Comparison of ENCODE assay signal across 2 cellular contexts in genomic region chr2:102168026-102168425, GRCh38.
A peak's percentile ranks its signal among the peaks of the same experiment; 100 is the strongest.
TF ChIP-seq lines count a peak whose summit lies in the region.

No MANE protein-coding gene starts in this region.

TF ChIP-seq in HepG2, 621 proteins besides CTCF, POLR2A, EP300 and RAD21:
- TF ChIP-seq RBM22 (optimal IDR thresholded peaks at IDR 0.05; ENCODE audit: low read length), result peak; percentile 63
- TF ChIP-seq, protein P1, sequence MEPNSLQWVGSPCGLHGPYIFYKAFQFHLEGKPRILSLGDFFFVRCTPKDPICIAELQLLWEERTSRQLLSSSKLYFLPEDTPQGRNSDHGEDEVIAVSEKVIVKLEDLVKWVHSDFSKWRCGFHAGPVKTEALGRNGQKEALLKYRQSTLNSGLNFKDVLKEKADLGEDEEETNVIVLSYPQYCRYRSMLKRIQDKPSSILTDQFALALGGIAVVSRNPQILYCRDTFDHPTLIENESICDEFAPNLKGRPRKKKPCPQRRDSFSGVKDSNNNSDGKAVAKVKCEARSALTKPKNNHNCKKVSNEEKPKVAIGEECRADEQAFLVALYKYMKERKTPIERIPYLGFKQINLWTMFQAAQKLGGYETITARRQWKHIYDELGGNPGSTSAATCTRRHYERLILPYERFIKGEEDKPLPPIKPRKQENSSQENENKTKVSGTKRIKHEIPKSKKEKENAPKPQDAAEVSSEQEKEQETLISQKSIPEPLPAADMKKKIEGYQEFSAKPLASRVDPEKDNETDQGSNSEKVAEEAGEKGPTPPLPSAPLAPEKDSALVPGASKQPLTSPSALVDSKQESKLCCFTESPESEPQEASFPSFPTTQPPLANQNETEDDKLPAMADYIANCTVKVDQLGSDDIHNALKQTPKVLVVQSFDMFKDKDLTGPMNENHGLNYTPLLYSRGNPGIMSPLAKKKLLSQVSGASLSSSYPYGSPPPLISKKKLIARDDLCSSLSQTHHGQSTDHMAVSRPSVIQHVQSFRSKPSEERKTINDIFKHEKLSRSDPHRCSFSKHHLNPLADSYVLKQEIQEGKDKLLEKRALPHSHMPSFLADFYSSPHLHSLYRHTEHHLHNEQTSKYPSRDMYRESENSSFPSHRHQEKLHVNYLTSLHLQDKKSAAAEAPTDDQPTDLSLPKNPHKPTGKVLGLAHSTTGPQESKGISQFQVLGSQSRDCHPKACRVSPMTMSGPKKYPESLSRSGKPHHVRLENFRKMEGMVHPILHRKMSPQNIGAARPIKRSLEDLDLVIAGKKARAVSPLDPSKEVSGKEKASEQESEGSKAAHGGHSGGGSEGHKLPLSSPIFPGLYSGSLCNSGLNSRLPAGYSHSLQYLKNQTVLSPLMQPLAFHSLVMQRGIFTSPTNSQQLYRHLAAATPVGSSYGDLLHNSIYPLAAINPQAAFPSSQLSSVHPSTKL (CRISPR knock-in tag; IDR thresholded peaks at IDR 0.05), result no peak
- TF ChIP-seq, protein P2, sequence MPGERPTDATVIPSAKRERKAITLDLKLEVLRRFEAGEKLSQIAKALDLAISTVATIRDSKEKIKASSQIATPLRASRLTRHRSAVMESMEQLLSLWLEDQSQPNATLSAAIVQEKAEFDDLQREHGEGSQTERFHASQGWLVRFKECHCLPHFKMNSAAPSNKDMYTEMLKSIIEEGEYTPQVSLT (CRISPR knock-in tag; IDR thresholded peaks at IDR 0.05; ENCODE audit: borderline replicate concordance, low read depth), result no peak
- TF ChIP-seq ZNF777 (CRISPR knock-in tag; IDR thresholded peaks at IDR 0.05), result no peak

TF ChIP-seq in K562, 482 proteins besides CTCF, POLR2A, EP300 and RAD21:
- TF ChIP-seq SNRNP70 (optimal IDR thresholded peaks at IDR 0.05; ENCODE audit: low read depth, low read length) (no peak), ATF7 (IDR thresholded peaks at IDR 0.05) (no peak), ADNP (tag; IDR thresholded peaks at IDR 0.05) (no peak), FOXA1 (IDR thresholded peaks at IDR 0.05; ENCODE audit: borderline replicate concordance) (no peak), BMI1 (IDR thresholded peaks at IDR 0.05; ENCODE audit: low read length) (no peak), RBM39 (optimal IDR thresholded peaks at IDR 0.05; ENCODE audit: low read depth, low read length) (no peak), GTF3C2 (IDR thresholded peaks at IDR 0.05; ENCODE audit: borderline replicate concordance, extremely low read depth, insufficient read length) (no peak), SMARCC2 (IDR thresholded peaks at IDR 0.05; ENCODE audit: low read depth) (no peak), PRMT5 (CRISPR knock-in tag; IDR thresholded peaks at IDR 0.05) (no peak)
